15 cellular contexts compared by ENCODE assay signal in genomic region chr2:11532434-11533055, GRCh38.
A peak's percentile ranks its signal among the peaks of the same experiment; 100 is the strongest.
DNase-seq lines count a peak whose midpoint lies in the region; ATAC-seq and TF ChIP-seq lines count a peak whose summit lies in the region.
"Had no signal": no experiment of that assay in that cellular context is flagged by ENCODE, and none has a peak within 500 bp of the region (broad histone marks: within the 10 kb centered on the region; RNA-seq: fewer than 3 reads in every experiment).

No MANE protein-coding gene starts in this region.

- ATAC-seq in HG02623 (IDR thresholded peaks at IDR 0.05; ENCODE audit: unreplicated experiment), result no peak
- ATAC-seq: stimulated activated naive CD8-positive, alpha-beta T cell treated with anti-CD3 and anti-CD28 coated beads, Interleukin-15, amount 100 ng/mL, for 72 hours had no signal

- no peak for TF ChIP-seq CTCF in GM12865 (IDR thresholded peaks at IDR 0.05; ENCODE audit: insufficient read depth, low read depth, low read length, missing control alignments)
- TF ChIP-seq CTCF in epithelial cell of esophagus (IDR thresholded peaks at IDR 0.05; ENCODE audit: insufficient read depth, low read depth, low read length, missing control alignments), result no peak

- DNase-seq in GM12865 (ENCODE audit: low read depth) (peak; percentile 18), NCI-H69 (lab: John Stamatoyannopoulos, UW) (peak; percentile 62), epithelial cell of esophagus (ENCODE audit: low read depth) (peak; percentile 88), pons (ENCODE audit: low spot score) (peak; percentile 69), NCI-H1694 (lab: John Stamatoyannopoulos, UW) (no peak), NCI-H128 (lab: John Stamatoyannopoulos, UW; ENCODE audit: unreplicated experiment) (no peak)
- DNase-seq in stimulated activated CD4-positive, alpha-beta T cell treated with anti-CD3 and anti-CD28 coated beads, Interleukin-4, amount 100 ng/mL, for 24 hours, result no peak
- DNase-seq: activated CD4-positive, alpha-beta T cell treated with anti-CD3 and anti-CD28 coated beads, Interleukin-2, amount 50 U/mL, for 48 hours; activated gamma-delta T cell; CD4-positive, CD25-positive, alpha-beta regulatory T cell; erythroblast; immature natural killer cell; Karpas-422; stimulated activated naive CD8-positive, alpha-beta T cell treated with anti-CD3 and anti-CD28 coated beads, Interleukin-15, amount 100 ng/mL, for 72 hours had no signal

- H3K4me3 ChIP-seq in GM12865 (ENCODE audit: low read depth, low read length) (no peak overlapping the region), epithelial cell of esophagus (ENCODE audit: low read length) (no peak overlapping the region)

Comparison
In these comparisons a context has a peak if more than half of its experiments do, and no peak if none do; other contexts are left out.
1. DNase-seq: peak in GM12865 (single experiment), NCI-H69 (single experiment), epithelial cell of esophagus (single experiment) and pons (single experiment); none in NCI-H1694 (single experiment), NCI-H128 (single experiment) and stimulated activated CD4-positive, alpha-beta T cell treated with anti-CD3 and anti-CD28 coated beads, Interleukin-4, amount 100 ng/mL, for 24 hours (single experiment).